ENCODE assay signal across 24 cellular contexts in genomic region chr1:103576065-103576464, GRCh38.
DNase-seq lines count a peak whose midpoint lies in the region; ATAC-seq, FAIRE-seq and TF ChIP-seq lines count a peak whose summit lies in the region.
"Had no signal": no experiment of that assay in that cellular context is flagged by ENCODE, and none has a peak within 500 bp of the region (broad histone marks: within the 10 kb centered on the region; RNA-seq: fewer than 3 reads in every experiment).

No MANE protein-coding gene starts in this region.

- H3K36me3 ChIP-seq in MM.1S (replicated peaks; ENCODE audit: insufficient read depth, low read length), result no peaks in the 10 kb centered on the region
- H3K36me3 ChIP-seq: thoracic aorta had no signal

- TF ChIP-seq POLR2A in H54 (IDR thresholded peaks at IDR 0.05; ENCODE audit: low read depth, low read length), result no peak

- no peak overlapping the region for H3K9ac ChIP-seq in MM.1S (ENCODE audit: low read length)

- no peak for TF ChIP-seq CTCF in MM.1S (IDR thresholded peaks at IDR 0.05; ENCODE audit: low read length)
- TF ChIP-seq CTCF in choroid plexus epithelial cell (conservative IDR thresholded peaks at IDR 0.05; ENCODE audit: low read depth, low read length), result no peak

- H3F3A ChIP-seq in MM.1S (ENCODE audit: insufficient read depth, low read length), result no peaks in the 10 kb centered on the region

- no peak overlapping the region for H3K4me3 ChIP-seq in MM.1S (ENCODE audit: low read length)
- no peak overlapping the region for H3K4me3 ChIP-seq in choroid plexus epithelial cell (ENCODE audit: low read depth, low read length)
- H3K4me3 ChIP-seq: heart left ventricle, sigmoid colon, thoracic aorta had no signal

- H3K27me3 ChIP-seq in MM.1S (replicated peaks; ENCODE audit: insufficient read depth, low read length), result no peaks in the 10 kb centered on the region
- H3K27me3 ChIP-seq: heart left ventricle, sigmoid colon had no signal

- H3K4me1 ChIP-seq in MM.1S (ENCODE audit: low read length), result 0 out of 2 replicates have a peak, but pooled peaks cover 3% of the 10 kb centered on the region
- H3K4me1 ChIP-seq: heart left ventricle, sigmoid colon had no signal

- H3K4me2 ChIP-seq in MM.1S (ENCODE audit: low read depth, low read length), result peak overlapping the region; percentile 34; the same call in 1 of the 2 replicates

- no peaks in the 10 kb centered on the region for H3K9me2 ChIP-seq in MM.1S (replicated peaks; ENCODE audit: insufficient read depth, low read length)

- no peak overlapping the region for H2AFZ ChIP-seq in MM.1S (ENCODE audit: low read length)

- peak; percentile 79 for ATAC-seq in GM18502 (IDR thresholded peaks at IDR 0.05; ENCODE audit: poor library complexity, unreplicated experiment)
- peak; percentile 72 for ATAC-seq in GM21360 (IDR thresholded peaks at IDR 0.05; ENCODE audit: unreplicated experiment)
- no peak for ATAC-seq in HG02571 (IDR thresholded peaks at IDR 0.05; ENCODE audit: unreplicated experiment)
- no peak for ATAC-seq in GM18867 (IDR thresholded peaks at IDR 0.05; ENCODE audit: unreplicated experiment)
- ATAC-seq: activated CD4-positive, alpha-beta T cell treated with anti-CD3 and anti-CD28 coated beads for 36 hours; activated T-helper 17 cell treated with anti-CD3 and anti-CD28 coated beads, Interleukin-2, amount 50 U/mL, for 72 hours; heart left ventricle; left ventricle myocardium superior; stimulated activated effector memory CD8-positive, alpha-beta T cell treated with anti-CD3 and anti-CD28 coated beads, Interleukin-12 subunit alpha, Interleukin-12 subunit beta, amount 100 ng/mL, for 72 hours had no signal

- DNase-seq in MM.1S (peak; percentile 20), choroid plexus epithelial cell (ENCODE audit: low read depth) (peak; percentile 11), H54 (ENCODE audit: insufficient read length, low spot score) (no peak)
- DNase-seq: activated CD4-positive, alpha-beta T cell treated with anti-CD3 and anti-CD28 coated beads for 36 hours; CD4-positive, CD25-positive, alpha-beta regulatory T cell; dermis blood vessel endothelial cell; GDM1; heart left ventricle; left ventricle myocardium superior; NCI-H1436; NCI-H2171 treated with DMSO at 0.1 percent for 48 hours; NCI-H526 treated with DMSO at 0.1 percent for 48 hours; Right ventricle myocardium superior; sigmoid colon; SW 1271 had no signal

- no peaks in the 10 kb centered on the region for H3K9me3 ChIP-seq in MM.1S (replicated peaks; ENCODE audit: insufficient read depth, low read length)
- H3K9me3 ChIP-seq: heart left ventricle, sigmoid colon, thoracic aorta had no signal

- no peak overlapping the region for H3K27ac ChIP-seq in MM.1S (ENCODE audit: low read length)
- H3K27ac ChIP-seq: heart left ventricle, sigmoid colon, thoracic aorta had no signal

- H3K79me2 ChIP-seq in MM.1S (ENCODE audit: low read length), result no peaks in the 10 kb centered on the region

- H4K20me1 ChIP-seq in MM.1S (ENCODE audit: insufficient read depth, low read length), result no peaks in the 10 kb centered on the region

- no peak for FAIRE-seq in H54 (lab: Jason Lieb, UNC)
- FAIRE-seq: bronchial epithelial cell, endothelial cell of umbilical vein had no signal

Comparison
In these comparisons a context has a peak if more than half of its experiments do, and no peak if none do; other contexts are left out.
1. ATAC-seq: peak in GM18502 (single experiment) and GM21360 (single experiment); none in HG02571 (single experiment) and GM18867 (single experiment).